1 cellular context compared by ENCODE assay signal in genomic region chr6:139187489-139187888, GRCh38.
TF ChIP-seq lines count a peak whose summit lies in the region.

No MANE protein-coding gene starts in this region.

TF ChIP-seq in WTC11, 78 proteins besides CTCF, POLR2A, EP300 and RAD21 (continued from another document):
- TF ChIP-seq RORB (CRISPR knock-in tag; IDR thresholded peaks at IDR 0.05) (no peak), ZSCAN18 (CRISPR knock-in tag; IDR thresholded peaks at IDR 0.05) (no peak), CREM (CRISPR knock-in tag; IDR thresholded peaks at IDR 0.05) (no peak)
